In the genomic region with DNA sequence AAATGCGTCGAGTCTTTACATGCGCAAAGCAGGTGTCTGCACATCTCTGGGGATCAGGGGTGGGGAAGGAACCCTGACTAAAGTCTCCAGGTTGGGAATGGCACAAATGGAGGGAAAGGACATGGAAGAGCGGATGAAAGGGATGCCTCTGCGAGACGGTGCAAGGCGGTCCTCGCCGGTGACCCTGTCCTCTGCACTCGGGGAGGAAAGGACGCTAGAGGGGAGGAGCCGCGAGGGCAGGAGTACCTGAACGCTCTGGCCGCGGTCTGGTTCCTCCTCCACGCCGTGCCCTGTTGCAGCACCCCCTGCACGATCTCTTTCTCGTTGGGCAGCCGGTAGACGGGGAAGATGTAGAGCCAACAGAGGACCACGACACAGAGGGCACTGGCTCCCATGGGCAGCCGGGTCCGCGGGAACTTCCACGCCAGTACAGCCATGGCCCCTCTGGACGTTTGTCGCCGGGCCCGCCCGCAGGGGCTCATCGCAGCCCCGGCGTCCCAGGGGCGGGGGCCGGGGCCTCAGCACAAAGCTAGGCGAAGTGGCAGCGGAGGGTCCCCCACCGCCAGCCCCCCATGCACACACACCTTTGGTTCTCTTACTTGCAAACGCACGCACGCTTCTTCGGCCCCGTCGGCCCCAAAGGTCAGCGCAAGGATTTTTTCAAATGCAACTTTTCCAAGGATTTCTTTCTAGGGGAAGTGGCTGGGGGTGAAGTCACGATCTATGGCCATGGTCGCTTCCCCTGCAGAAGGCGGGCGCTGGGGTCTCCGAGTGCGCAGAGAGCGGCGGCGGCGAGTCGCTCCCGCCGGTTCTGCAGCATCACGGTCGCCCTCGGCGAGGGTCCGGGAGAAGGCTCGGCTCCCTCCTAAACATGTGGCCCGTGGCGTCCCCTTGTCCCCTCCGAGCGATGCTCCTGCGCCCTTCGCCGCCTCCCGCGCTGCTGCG, we compare ENCODE assay signal across 9 cellular contexts. TPM values are rescaled to one million over a fixed set of nuclear protein-coding genes. Genes with fewer than 3 reads are reported as not detected.
A peak's percentile ranks its signal among the peaks of the same experiment; 100 is the strongest.
DNase-seq lines count a peak whose midpoint lies in the region; ATAC-seq lines count a peak whose summit lies in the region.
"Had no signal": no experiment of that assay in that cellular context is flagged by ENCODE, and none has a peak within 500 bp of the region (broad histone marks: within the 10 kb centered on the region; RNA-seq: fewer than 3 reads in every experiment).

No MANE protein-coding gene starts in this region.

- ATAC-seq in GM19351 (IDR thresholded peaks at IDR 0.05; ENCODE audit: unreplicated experiment) = no peak
- no peak for ATAC-seq in HG02981 (IDR thresholded peaks at IDR 0.05; ENCODE audit: unreplicated experiment)
- ATAC-seq: HCT116 had no signal

- no peaks in the 10 kb centered on the region for H3K9me3 ChIP-seq in CD8-positive, alpha-beta memory T cell (ENCODE audit: low read length)
- H3K9me3 ChIP-seq in duodenal mucosa (ENCODE audit: control insufficient read depth in 1 of 2, low read length in 2 of 2) = no peaks in the 10 kb centered on the region
- H3K9me3 ChIP-seq in mucosa of rectum (ENCODE audit: control insufficient read depth in 2 of 2, low read length in 2 of 2) = no peaks in the 10 kb centered on the region

- H3K27me3 Mint-ChIP-seq in CD8-positive, alpha-beta memory T cell = peaks cover 0 to 12% of the 10 kb centered on the region in 2 donors
- H3K27me3 Mint-ChIP-seq in T-helper 1 cell treated with Interleukin-12 subunit alpha and Interleukin-12 subunit beta and Interleukin-4 antibody, amounts not matched to agents 30 μg/mL and 1 μg/mL, for 36 hours (ENCODE audit: low read depth) = peaks cover 69% of the 10 kb centered on the region

- H3K36me3 ChIP-seq in CD8-positive, alpha-beta memory T cell (ENCODE audit: insufficient read depth, low read length) = no peaks in the 10 kb centered on the region
- no peaks in the 10 kb centered on the region for H3K36me3 ChIP-seq in duodenal mucosa (ENCODE audit: control insufficient read depth in 1 of 2, insufficient read depth in 2 of 2, low read length in 2 of 2)
- no peaks in the 10 kb centered on the region for H3K36me3 ChIP-seq in mucosa of rectum (ENCODE audit: control insufficient read depth in 2 of 2, insufficient read depth in 2 of 2, low read length in 2 of 2)
- H3K36me3 ChIP-seq in urinary bladder (ENCODE audit: insufficient read depth) = no peaks in the 10 kb centered on the region

- H3K4me3 ChIP-seq in CD8-positive, alpha-beta memory T cell (ENCODE audit: low read length) = peak overlapping the region; percentile 43
- H3K4me3 ChIP-seq in duodenal mucosa (ENCODE audit: low read depth in 1 of 2, low read length in 2 of 2) (peak overlapping the region; percentile 60 to 65), mucosa of rectum (ENCODE audit: low read length in 2 of 2) (peak overlapping the region; percentile 69 to 70), urinary bladder (ENCODE audit: low read depth, low read length) (peak overlapping the region; percentile 72)

- peaks cover 0 to 29% (median 0%) of the 10 kb centered on the region in 3 donors for H3K36me3 Mint-ChIP-seq in CD8-positive, alpha-beta memory T cell
- H3K36me3 Mint-ChIP-seq in T-helper 1 cell treated with Interleukin-12 subunit alpha and Interleukin-12 subunit beta and Interleukin-4 antibody, amounts not matched to agents 30 μg/mL and 1 μg/mL, for 36 hours (ENCODE audit: low read depth) = peaks cover 1% of the 10 kb centered on the region

- H3K27ac Mint-ChIP-seq in CD8-positive, alpha-beta memory T cell = peak overlapping the region; percentile 31 to 93 (median 79)
- peak overlapping the region; percentile 43 for H3K27ac Mint-ChIP-seq in T-helper 1 cell treated with Interleukin-12 subunit alpha and Interleukin-12 subunit beta and Interleukin-4 antibody, amounts not matched to agents 30 μg/mL and 1 μg/mL, for 36 hours

- H3K4me1 Mint-ChIP-seq in CD8-positive, alpha-beta memory T cell = peaks cover 47 to 57% (median 56%) of the 10 kb centered on the region in 3 donors
- H3K4me1 Mint-ChIP-seq in T-helper 1 cell treated with Interleukin-12 subunit alpha and Interleukin-12 subunit beta and Interleukin-4 antibody, amounts not matched to agents 30 μg/mL and 1 μg/mL, for 36 hours (ENCODE audit: low read depth) = peaks cover 19% of the 10 kb centered on the region

- H3K9me3 Mint-ChIP-seq in CD8-positive, alpha-beta memory T cell = peaks cover 0 to 2% (median 0%) of the 10 kb centered on the region in 5 donors
- H3K9me3 Mint-ChIP-seq in T-helper 1 cell treated with Interleukin-12 subunit alpha and Interleukin-12 subunit beta and Interleukin-4 antibody, amounts not matched to agents 30 μg/mL and 1 μg/mL, for 36 hours = no peaks in the 10 kb centered on the region

- H3K27me3 ChIP-seq in CD8-positive, alpha-beta memory T cell (ENCODE audit: insufficient read depth, low read length, poor library complexity, severe bottlenecking) = no peaks in the 10 kb centered on the region
- H3K27me3 ChIP-seq in duodenal mucosa (ENCODE audit: control insufficient read depth in 1 of 2, insufficient read depth in 2 of 2, low read length in 2 of 2) (peaks cover 12 to 19% of the 10 kb centered on the region in 2 donors), mucosa of rectum (ENCODE audit: control insufficient read depth in 2 of 2, insufficient read depth in 2 of 2, low read length in 2 of 2) (peaks cover 14 to 17% of the 10 kb centered on the region in 2 donors)

- H3K4me1 ChIP-seq in CD8-positive, alpha-beta memory T cell (ENCODE audit: insufficient read depth, low read length) = peaks cover 21% of the 10 kb centered on the region
- H3K4me1 ChIP-seq in duodenal mucosa (ENCODE audit: control insufficient read depth in 1 of 2, insufficient read depth in 2 of 2, low read length in 2 of 2) (no peaks in the 10 kb centered on the region), mucosa of rectum (ENCODE audit: control insufficient read depth in 2 of 2, insufficient read depth in 2 of 2, low read length in 2 of 2) (peaks cover 0 to 4% of the 10 kb centered on the region in 2 donors), urinary bladder (ENCODE audit: insufficient read depth) (no peaks in the 10 kb centered on the region)

- 2% methylated on average over 76 of the region's 76 CpGs for WGBS in urinary bladder

- DNase-seq in CD8-positive, alpha-beta memory T cell = peak in 3 of 5 donors; percentile 5 to 52 (median 5)
- DNase-seq in DMS153 (lab: John Stamatoyannopoulos, UW) = no peak

- CTCF ChIA-PET in CD8-positive, alpha-beta memory T cell (lab: Charles Lee) = interaction anchor here (1.0 to 3.7 kb wide), 3 partner anchors 76 to 251 kb away, joined by 3 to 41 read pairs (median 4); no protein-coding TSS in a partner anchor

- H3K4me3 Mint-ChIP-seq in CD8-positive, alpha-beta memory T cell = peak overlapping the region; percentile 90 to 99 (median 97)
- peak overlapping the region; percentile 83 for H3K4me3 Mint-ChIP-seq in T-helper 1 cell treated with Interleukin-12 subunit alpha and Interleukin-12 subunit beta and Interleukin-4 antibody, amounts not matched to agents 30 μg/mL and 1 μg/mL, for 36 hours

- POLR2A ChIA-PET in CD8-positive, alpha-beta memory T cell (lab: Charles Lee) = interaction anchor here (3.5 kb wide), 1 partner anchor 76 kb away, joined by 57 read pairs; no protein-coding TSS in a partner anchor

- peak overlapping the region; percentile 73 for H3K27ac ChIP-seq in CD8-positive, alpha-beta memory T cell (ENCODE audit: low read depth, low read length)
- H3K27ac ChIP-seq in duodenal mucosa (ENCODE audit: low read depth, low read length) = no peak overlapping the region
- H3K27ac ChIP-seq in mucosa of rectum (ENCODE audit: low read depth in 2 of 2, low read length in 2 of 2) = peak overlapping the region in 1 of 2 donors; percentile 38
- no peak overlapping the region for H3K27ac ChIP-seq in urinary bladder (ENCODE audit: low read depth)

- no peak overlapping the region for H3K9ac ChIP-seq in duodenal mucosa (ENCODE audit: low read depth in 1 of 2, low read length in 2 of 2)
- H3K9ac ChIP-seq in mucosa of rectum (ENCODE audit: low read depth in 1 of 2, low read length in 2 of 2) = peak overlapping the region; percentile 33 to 34

RNA-seq across cellular contexts. Expression of a gene that starts 0.5 kb away (rescaled TPM):
- total RNA-seq in CD8-positive, alpha-beta memory T cell = 10 to 100 TPM; 10.2 to 11.4 TPM
- 4.5 TPM for polyA plus RNA-seq in CD8-positive, alpha-beta memory T cell
- total RNA-seq in urinary bladder = 19.8 TPM
- 22.3 TPM for polyA plus RNA-seq in urinary bladder

Comparison
In these comparisons a context has a peak if more than half of its experiments do, and no peak if none do; other contexts are left out.
1. H3K9ac ChIP-seq: peak in mucosa of rectum (2 of 2); none in duodenal mucosa (0 of 2).
2. Peak in every context shown above with its lines, with median percentiles within 50 percentile points of each other: H3K4me3 ChIP-seq.